ENCODE assay signal across 8 cellular contexts in genomic region chr7:152462995-152463713, GRCh38. TPM values are rescaled to one million over a fixed set of nuclear protein-coding genes. Genes with fewer than 3 reads are reported as not detected.
DNase-seq lines count a peak whose midpoint lies in the region; ATAC-seq and TF ChIP-seq lines count a peak whose summit lies in the region.

No MANE protein-coding gene starts in this region.

- TF ChIP-seq CTCF in WERI-Rb-1 (IDR thresholded peaks at IDR 0.05; ENCODE audit: low read depth, low read length) (no peak), fibroblast of villous mesenchyme (IDR thresholded peaks at IDR 0.05; ENCODE audit: insufficient read depth, low read depth, low read length) (no peak)

- peak overlapping the region; percentile 97 for H3K27ac ChIP-seq in WERI-Rb-1

- H3K9me3 Mint-ChIP-seq in IgD-negative memory B cell: no peaks in the 10 kb centered on the region

- no peaks in the 10 kb centered on the region for H3K9me3 ChIP-seq in WERI-Rb-1 (ENCODE audit: severe bottlenecking)

- H3K4me1 Mint-ChIP-seq in IgD-negative memory B cell: peaks cover 12 to 20% (median 17%) of the 10 kb centered on the region in 3 donors

- no peaks in the 10 kb centered on the region for H3K36me3 Mint-ChIP-seq in IgD-negative memory B cell

- H3K4me3 ChIP-seq in WERI-Rb-1 (ENCODE audit: low read depth, low read length) (peak overlapping the region; percentile 77), fibroblast of villous mesenchyme (ENCODE audit: low read depth, low read length) (peak overlapping the region; percentile 82)

- H3K27me3 Mint-ChIP-seq in IgD-negative memory B cell: no peaks in the 10 kb centered on the region

- ATAC-seq in GM21619 (IDR thresholded peaks at IDR 0.05; ENCODE audit: unreplicated experiment): peak; percentile 8

- H3K27me3 ChIP-seq in WERI-Rb-1 (ENCODE audit: insufficient read depth, low read depth, severe bottlenecking): no peaks in the 10 kb centered on the region

- H3K36me3 ChIP-seq in WERI-Rb-1: peaks cover 6% of the 10 kb centered on the region

- peak overlapping the region; percentile 88 to 96 (median 95) for H3K4me3 Mint-ChIP-seq in IgD-negative memory B cell

- peak overlapping the region; percentile 81 to 98 (median 95) for H3K27ac Mint-ChIP-seq in IgD-negative memory B cell

- DNase-seq in NCI-H510A treated with DMSO at 0.1 percent for 48 hours (lab: John Stamatoyannopoulos, UW): peak; percentile 88
- no peak for DNase-seq in NCI-H510A (lab: John Stamatoyannopoulos, UW)
- peak; percentile 51 for DNase-seq in WERI-Rb-1
- DNase-seq in fibroblast of villous mesenchyme (ENCODE audit: low read depth): peak; percentile 76
- DNase-seq in non-pigmented ciliary epithelial cell (ENCODE audit: low read depth): peak; percentile 5
- no peak for DNase-seq in NCI-H774 (lab: John Stamatoyannopoulos, UW)

RNA-seq across cellular contexts. Expression of gene KMT2C, which starts 27.4 kb away (rescaled TPM):
- polyA plus RNA-seq in IgD-negative memory B cell: 23.7 TPM
- total RNA-seq in fibroblast of villous mesenchyme: 34.8 and 39.7 TPM in 2 replicates

Comparison
In these comparisons a context has a peak if more than half of its experiments do, and no peak if none do; other contexts are left out.
1. DNase-seq: peak in NCI-H510A treated with DMSO at 0.1 percent for 48 hours (single experiment), WERI-Rb-1 (single experiment), fibroblast of villous mesenchyme (single experiment) and non-pigmented ciliary epithelial cell (single experiment); none in NCI-H510A (single experiment) and NCI-H774 (single experiment).